Comparison of ENCODE assay signal across 8 cellular contexts in genomic region chrX:47556045-47556623, GRCh38. TPM values are rescaled to one million over a fixed set of nuclear protein-coding genes. Genes with fewer than 3 reads are reported as not detected.
DNase-seq lines count a peak whose midpoint lies in the region; ATAC-seq and TF ChIP-seq lines count a peak whose summit lies in the region.

No MANE protein-coding gene starts in this region.

- H3K4me1 Mint-ChIP-seq in endothelial cell (ENCODE audit: unreplicated experiment) (peaks cover 11% of the 10 kb centered on the region), mesothelial cell of epicardium (peaks cover 17% of the 10 kb centered on the region)

- H3K9me3 Mint-ChIP-seq in endothelial cell (ENCODE audit: unreplicated experiment) (no peaks in the 10 kb centered on the region), mesothelial cell of epicardium (peaks cover 17% of the 10 kb centered on the region)

- peak; percentile 83 for ATAC-seq in GM19025 (IDR thresholded peaks at IDR 0.05; ENCODE audit: low read depth, unreplicated experiment)
- ATAC-seq in HG03342 (IDR thresholded peaks at IDR 0.05; ENCODE audit: unreplicated experiment): peak; percentile 88

- H3K36me3 Mint-ChIP-seq in endothelial cell (ENCODE audit: low read depth, unreplicated experiment) (no peaks in the 10 kb centered on the region), mesothelial cell of epicardium (no peaks in the 10 kb centered on the region)

- peak overlapping the region; percentile 91 for H3K27ac Mint-ChIP-seq in endothelial cell (ENCODE audit: unreplicated experiment)
- peak overlapping the region; percentile 93 for H3K27ac Mint-ChIP-seq in mesothelial cell of epicardium

- TF ChIP-seq CTCF in AG09319 (IDR thresholded peaks at IDR 0.05; ENCODE audit: low read depth, low read length) (no peak), endothelial cell (IDR thresholded peaks at IDR 0.05; ENCODE audit: unreplicated experiment) (no peak), mesothelial cell of epicardium (IDR thresholded peaks at IDR 0.05; ENCODE audit: unreplicated experiment) (no peak)

- H3K4me3 Mint-ChIP-seq in endothelial cell (ENCODE audit: unreplicated experiment) (peak overlapping the region; percentile 87), mesothelial cell of epicardium (peak overlapping the region; percentile 77)

- peaks cover 5% of the 10 kb centered on the region for H3K27me3 Mint-ChIP-seq in endothelial cell (ENCODE audit: unreplicated experiment)
- H3K27me3 Mint-ChIP-seq in mesothelial cell of epicardium (ENCODE audit: low read depth): no peaks in the 10 kb centered on the region

- peak; percentile 78 for DNase-seq in AG09319 (ENCODE audit: extremely low read depth, low read depth)
- DNase-seq in NCI-H774 (lab: John Stamatoyannopoulos, UW): peak; percentile 66
- DNase-seq in activated CD8-positive, alpha-beta memory T cell treated with anti-CD3 and anti-CD28 coated beads, Interleukin-2, amount 50 U/mL, for 24 hours (ENCODE audit: extremely low read depth): peak; percentile 68
- peak; percentile 70 for DNase-seq in endothelial cell (ENCODE audit: low spot score)
- DNase-seq in mesothelial cell of epicardium (ENCODE audit: low spot score in 2 of 2, unreplicated experiment in 2 of 2): peak; percentile 67 to 80
- peak; percentile 63 to 72 for DNase-seq in stimulated activated CD8-positive, alpha-beta memory T cell treated with anti-CD3 and anti-CD28 coated beads, Interleukin-15, amount 100 ng/mL, for 4 hours (ENCODE audit: low read depth in 2 of 2)

RNA-seq across cellular contexts. Expression of gene ARAF, which starts 4.9 kb away (rescaled TPM):
- total RNA-seq in endothelial cell (ENCODE audit: unreplicated experiment): 49.4 TPM
- 64.5 to 70.3 TPM (median 68.5 TPM) in 3 replicates for total RNA-seq in mesothelial cell of epicardium

RNA-seq across cellular contexts. Expression of gene TIMP1, which starts 26.1 kb away (rescaled TPM):
- total RNA-seq in endothelial cell (ENCODE audit: unreplicated experiment): 267 TPM
- 117 to 124 TPM (median 120 TPM) in 3 replicates for total RNA-seq in mesothelial cell of epicardium

Comparison
In these comparisons a context has a peak if more than half of its experiments do, and no peak if none do; other contexts are left out.
1. Peak in every context shown above with its lines: DNase-seq and ATAC-seq.